39 cellular contexts compared by ENCODE assay signal in the genomic region with DNA sequence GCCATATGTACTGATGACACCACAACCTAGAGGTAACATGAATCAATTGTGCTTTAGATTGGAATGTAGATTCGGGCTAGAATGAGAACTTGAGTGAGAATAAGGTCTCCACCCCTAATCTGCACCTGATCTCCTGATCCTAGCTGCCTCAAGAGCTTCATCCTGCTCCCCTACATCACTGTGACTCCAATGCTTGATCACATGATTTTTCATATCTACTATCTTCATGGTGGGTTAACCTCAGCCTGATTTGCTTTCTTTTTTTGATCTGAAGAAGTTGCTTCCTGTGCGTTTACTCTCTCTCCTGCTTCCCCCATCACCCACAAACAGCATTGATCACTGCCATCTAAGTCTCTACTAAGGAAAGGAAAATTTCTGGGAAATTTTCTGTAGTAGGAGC.
"Had no signal": no experiment of that assay in that cellular context is flagged by ENCODE, and none has a peak within 500 bp of the region (broad histone marks: within the 10 kb centered on the region; RNA-seq: fewer than 3 reads in every experiment).

No MANE protein-coding gene starts in this region.

- H3K36me3 Mint-ChIP-seq: activated naive CD4-positive, alpha-beta T cell treated with anti-CD3 and anti-CD28 coated beads, Interleukin-2, amount 10 ng/mL, durations not matched to agents 7 days and 5 days; activated naive CD4-positive, alpha-beta T cell treated with anti-CD3 and anti-CD28 coated beads, Interleukin-2, amount 50 U/mL, for 24 hours; activated naive CD4-positive, alpha-beta T cell treated with anti-CD3 and anti-CD28 coated beads, Interleukin-2, amount 50 U/mL, for 72 hours; activated naive CD8-positive, alpha-beta T cell; activated naive CD8-positive, alpha-beta T cell treated with anti-CD3 and anti-CD28 coated beads for 36 hours; activated naive CD8-positive, alpha-beta T cell treated with anti-CD3 and anti-CD28 coated beads, Interleukin-2, amount 10 ng/mL, durations not matched to agents 7 days and 5 days; brain had no signal

- H3K9me3 Mint-ChIP-seq: activated naive CD4-positive, alpha-beta T cell treated with anti-CD3 and anti-CD28 coated beads for 36 hours; activated naive CD4-positive, alpha-beta T cell treated with anti-CD3 and anti-CD28 coated beads, Interleukin-2, amount 50 U/mL, for 24 hours; activated naive CD8-positive, alpha-beta T cell treated with anti-CD3 and anti-CD28 coated beads for 36 hours; activated naive CD8-positive, alpha-beta T cell treated with anti-CD3 and anti-CD28 coated beads, Interleukin-2, amount 10 ng/mL, durations not matched to agents 7 days and 5 days; activated naive CD8-positive, alpha-beta T cell treated with anti-CD3 and anti-CD28 coated beads, Interleukin-2, amount 50 U/mL, for 24 hours; activated T-cell treated with anti-CD3 and anti-CD28 coated beads, Interleukin-2, amount 50 U/mL, for 24 hours; activated T-cell treated with anti-CD3 and anti-CD28 coated beads, Interleukin-2, amount 50 U/mL, for 72 hours; activated T-helper 1 cell treated with anti-CD3 and anti-CD28 coated beads, Interleukin-12 subunit alpha, Interleukin-12 subunit beta, Interleukin-2, Interleukin-4 antibody, amounts not matched to agents 30 ng/mL and 10 ng/mL and 1 ng/mL, durations not matched to agents 14 hours and 24 hours and 36 hours; activated T-helper 2 cell treated with anti-CD3 and anti-CD28 coated beads, Interferon-gamma antibody, Interleukin-2, Interleukin-4, amounts not matched to agents 10 μg/mL and 5 μg/mL and 100 μg/mL, durations not matched to agents 14 hours and 24 hours and 36 hours had no signal

- H3K27me3 Mint-ChIP-seq: activated naive CD4-positive, alpha-beta T cell treated with anti-CD3 and anti-CD28 coated beads, Interleukin-2, amount 10 ng/mL, durations not matched to agents 7 days and 5 days; activated naive CD4-positive, alpha-beta T cell treated with anti-CD3 and anti-CD28 coated beads, Interleukin-2, amount 50 U/mL, for 24 hours; activated naive CD8-positive, alpha-beta T cell; activated naive CD8-positive, alpha-beta T cell treated with anti-CD3 and anti-CD28 coated beads for 36 hours; activated naive CD8-positive, alpha-beta T cell treated with anti-CD3 and anti-CD28 coated beads, Interleukin-2, amount 10 ng/mL, durations not matched to agents 7 days and 5 days; activated naive CD8-positive, alpha-beta T cell treated with anti-CD3 and anti-CD28 coated beads, Interleukin-2, amount 50 U/mL, for 24 hours; activated T-cell treated with anti-CD3 and anti-CD28 coated beads, Interleukin-2, amount 50 U/mL, for 24 hours; brain; central memory CD8-positive, alpha-beta T cell had no signal

- H3K4me3 ChIP-seq: adrenal gland, ascending aorta, body of pancreas, breast epithelium, cardiac muscle cell had no signal

- H3K4me1 Mint-ChIP-seq: activated naive CD4-positive, alpha-beta T cell treated with anti-CD3 and anti-CD28 coated beads, Interleukin-2, amount 10 ng/mL, durations not matched to agents 7 days and 5 days; activated naive CD4-positive, alpha-beta T cell treated with anti-CD3 and anti-CD28 coated beads, Interleukin-2, amount 50 U/mL, for 24 hours; activated naive CD8-positive, alpha-beta T cell treated with anti-CD3 and anti-CD28 coated beads for 36 hours; activated naive CD8-positive, alpha-beta T cell treated with anti-CD3 and anti-CD28 coated beads, Interleukin-2, amount 50 U/mL, for 24 hours; brain; central memory CD8-positive, alpha-beta T cell had no signal

- H3K4me1 ChIP-seq: adrenal gland, ascending aorta, body of pancreas, breast epithelium had no signal

- H3K27ac Mint-ChIP-seq: activated naive CD4-positive, alpha-beta T cell treated with anti-CD3 and anti-CD28 coated beads for 36 hours; activated naive CD4-positive, alpha-beta T cell treated with anti-CD3 and anti-CD28 coated beads, Interleukin-2, amount 10 ng/mL, durations not matched to agents 7 days and 5 days; activated naive CD4-positive, alpha-beta T cell treated with anti-CD3 and anti-CD28 coated beads, Interleukin-2, amount 50 U/mL, for 24 hours; activated naive CD4-positive, alpha-beta T cell treated with anti-CD3 and anti-CD28 coated beads, Interleukin-2, amount 50 U/mL, for 72 hours; activated naive CD8-positive, alpha-beta T cell; activated naive CD8-positive, alpha-beta T cell treated with anti-CD3 and anti-CD28 coated beads for 36 hours; activated naive CD8-positive, alpha-beta T cell treated with anti-CD3 and anti-CD28 coated beads, Interleukin-2, amount 10 ng/mL, durations not matched to agents 7 days and 5 days; activated naive CD8-positive, alpha-beta T cell treated with anti-CD3 and anti-CD28 coated beads, Interleukin-2, amount 50 U/mL, for 24 hours; activated T-cell treated with anti-CD3 and anti-CD28 coated beads, Interleukin-2, amount 50 U/mL, for 24 hours; activated T-cell treated with anti-CD3 and anti-CD28 coated beads, Interleukin-2, amount 50 U/mL, for 72 hours; activated T-helper 1 cell treated with anti-CD3 and anti-CD28 coated beads, Interleukin-12 subunit alpha, Interleukin-12 subunit beta, Interleukin-2, Interleukin-4 antibody, amounts not matched to agents 30 ng/mL and 10 ng/mL and 1 ng/mL, durations not matched to agents 14 hours and 24 hours and 36 hours; activated T-helper 2 cell treated with anti-CD3 and anti-CD28 coated beads, Interferon-gamma antibody, Interleukin-2, Interleukin-4, amounts not matched to agents 10 μg/mL and 5 μg/mL and 100 μg/mL, durations not matched to agents 14 hours and 24 hours and 36 hours; brain had no signal

- H3K4me3 Mint-ChIP-seq: activated naive CD4-positive, alpha-beta T cell treated with anti-CD3 and anti-CD28 coated beads for 36 hours; activated naive CD4-positive, alpha-beta T cell treated with anti-CD3 and anti-CD28 coated beads, Interleukin-2, amount 10 ng/mL, durations not matched to agents 7 days and 5 days; activated naive CD4-positive, alpha-beta T cell treated with anti-CD3 and anti-CD28 coated beads, Interleukin-2, amount 50 U/mL, for 24 hours; activated naive CD8-positive, alpha-beta T cell; activated naive CD8-positive, alpha-beta T cell treated with anti-CD3 and anti-CD28 coated beads for 36 hours; activated naive CD8-positive, alpha-beta T cell treated with anti-CD3 and anti-CD28 coated beads, Interleukin-2, amount 10 ng/mL, durations not matched to agents 7 days and 5 days; activated naive CD8-positive, alpha-beta T cell treated with anti-CD3 and anti-CD28 coated beads, Interleukin-2, amount 50 U/mL, for 24 hours; activated T-cell treated with anti-CD3 and anti-CD28 coated beads, Interleukin-2, amount 50 U/mL, for 24 hours; activated T-cell treated with anti-CD3 and anti-CD28 coated beads, Interleukin-2, amount 50 U/mL, for 4 hours; activated T-cell treated with anti-CD3 and anti-CD28 coated beads, Interleukin-2, amount 50 U/mL, for 72 hours; activated T-helper 1 cell treated with anti-CD3 and anti-CD28 coated beads, Interleukin-12 subunit alpha, Interleukin-12 subunit beta, Interleukin-2, Interleukin-4 antibody, amounts not matched to agents 30 ng/mL and 10 ng/mL and 1 ng/mL, durations not matched to agents 14 hours and 24 hours and 36 hours; brain; central memory CD8-positive, alpha-beta T cell had no signal

- H3K27ac ChIP-seq: adrenal gland, ascending aorta, body of pancreas, brain microvascular endothelial cell, breast epithelium, cardiac muscle cell had no signal

- H3K36me3 ChIP-seq: adrenal gland, ascending aorta, brain microvascular endothelial cell, breast epithelium, cardiac muscle cell had no signal

- H3K27me3 ChIP-seq: adrenal gland, ascending aorta, body of pancreas, brain microvascular endothelial cell, breast epithelium, cardiac muscle cell had no signal

- FAIRE-seq: astrocyte, bronchial epithelial cell had no signal

- ATAC-seq: activated naive CD4-positive, alpha-beta T cell treated with anti-CD3 and anti-CD28 coated beads, Interleukin-2, amount 50 U/mL, for 72 hours; activated naive CD8-positive, alpha-beta T cell treated with anti-CD3 and anti-CD28 coated beads, Interleukin-2, amount 50 U/mL, for 24 hours; activated T-cell treated with anti-CD3 and anti-CD28 coated beads, Interleukin-2, amount 50 U/mL, for 4 hours; activated T-cell treated with anti-CD3 and anti-CD28 coated beads, Interleukin-2, amount 50 U/mL, for 72 hours; body of pancreas had no signal

- DNase-seq: activated effector memory CD4-positive, alpha-beta T cell treated with anti-CD3 and anti-CD28 coated beads, Interleukin-2, amount 50 U/mL, for 16 hours; activated effector memory CD4-positive, alpha-beta T cell treated with Interleukin-2 at 50 U/mL for 16 hours; activated gamma-delta T cell; activated gamma-delta T cell treated with Interleukin-2 at 50 U/mL for 16 hours; activated naive CD4-positive, alpha-beta T cell; activated naive CD4-positive, alpha-beta T cell treated with anti-CD3 and anti-CD28 coated beads for 36 hours; activated naive CD4-positive, alpha-beta T cell treated with anti-CD3 and anti-CD28 coated beads, Interleukin-2, amount 10 ng/mL, durations not matched to agents 7 days and 5 days; activated naive CD4-positive, alpha-beta T cell treated with anti-CD3 and anti-CD28 coated beads, Interleukin-2, amount 50 U/mL, for 16 hours; activated naive CD4-positive, alpha-beta T cell treated with Interleukin-2 at 50 U/mL for 16 hours; activated naive CD8-positive, alpha-beta T cell treated with anti-CD3 and anti-CD28 coated beads for 36 hours; activated naive CD8-positive, alpha-beta T cell treated with anti-CD3 and anti-CD28 coated beads, Interleukin-2, amount 10 ng/mL, durations not matched to agents 7 days and 5 days; activated naive CD8-positive, alpha-beta T cell treated with anti-CD3 and anti-CD28 coated beads, Interleukin-2, amount 50 U/mL, for 24 hours; activated T-cell treated with anti-CD3 and anti-CD28 coated beads, Interleukin-2, amount 50 U/mL, for 1 hour; activated T-cell treated with anti-CD3 and anti-CD28 coated beads, Interleukin-2, amount 50 U/mL, for 24 hours; activated T-cell treated with anti-CD3 and anti-CD28 coated beads, Interleukin-2, amount 50 U/mL, for 4 hours; activated T-cell treated with anti-CD3 and anti-CD28 coated beads, Interleukin-2, amount 50 U/mL, for 48 hours; activated T-cell treated with anti-CD3 and anti-CD28 coated beads, Interleukin-2, amount 50 U/mL, for 72 hours; adrenal gland; amniotic stem cell; amygdala; anterior cingulate cortex; aorta; body of pancreas; brain microvascular endothelial cell; caudate nucleus; central memory CD4-positive, alpha-beta T cell; cerebellar nuclear complex had no signal

- H3K9me3 ChIP-seq: adrenal gland, ascending aorta, body of pancreas, breast epithelium had no signal
